Comparison of ENCODE assay signal across 7 cellular contexts in genomic region chr7:45089314-45089891, GRCh38. TPM values are rescaled to one million over a fixed set of nuclear protein-coding genes. Genes with fewer than 3 reads are reported as not detected.
DNase-seq lines count a peak whose midpoint lies in the region; ATAC-seq and TF ChIP-seq lines count a peak whose summit lies in the region.

No MANE protein-coding gene starts in this region.

- peaks cover 9% of the 10 kb centered on the region for H3K9me3 Mint-ChIP-seq in stimulated activated memory B cell treated with anti-CD40 and anti-IgM and Interleukin-4, amounts not matched to agents 10 μg/mL and 1 μg/mL and 100 μg/mL, for 72 hours

- H3K4me1 ChIP-seq in HAP-1 (0 out of 2 replicates have a peak, but pooled peaks cover 6% of the 10 kb centered on the region), NT2/D1 (ENCODE audit: insufficient read depth, insufficient read length) (peaks cover 15% of the 10 kb centered on the region), fibroblast of lung (ENCODE audit: control insufficient read depth, extremely low read depth, insufficient read depth, low read length) (no peaks in the 10 kb centered on the region)

- H3K4me3 ChIP-seq in HAP-1 (peak overlapping the region; percentile 36), NT2/D1 (ENCODE audit: insufficient read length, low read depth) (peak overlapping the region; percentile 50), fibroblast of lung (replicated peaks in 1 of 4; ENCODE audit: control extremely low read depth in 1 of 4, insufficient read depth in 1 of 4, low read depth in 3 of 4, low read length in 4 of 4) (peak overlapping the region; percentile 53 to 69 (median 60))

- peak overlapping the region; percentile 77 for H3K4me3 Mint-ChIP-seq in stimulated activated memory B cell treated with anti-CD40 and anti-IgM and Interleukin-4, amounts not matched to agents 10 μg/mL and 1 μg/mL and 100 μg/mL, for 72 hours

- peak overlapping the region; percentile 77 for H2AFZ ChIP-seq in fibroblast of lung (ENCODE audit: low read length)

- peaks cover 8% of the 10 kb centered on the region for H3K4me1 Mint-ChIP-seq in stimulated activated memory B cell treated with anti-CD40 and anti-IgM and Interleukin-4, amounts not matched to agents 10 μg/mL and 1 μg/mL and 100 μg/mL, for 72 hours

- ATAC-seq in stimulated activated memory B cell treated with anti-CD40 and anti-IgM and Interleukin-4, amounts not matched to agents 10 μg/mL and 1 μg/mL and 100 μg/mL, for 72 hours: peak; percentile 54
- ATAC-seq in GM21367 (IDR thresholded peaks at IDR 0.05; ENCODE audit: unreplicated experiment): no peak

- H3K9me3 ChIP-seq in HAP-1: no peaks in the 10 kb centered on the region
- no peaks in the 10 kb centered on the region for H3K9me3 ChIP-seq in NT2/D1 (ENCODE audit: insufficient read depth, low read length)
- H3K9me3 ChIP-seq in fibroblast of lung (ENCODE audit: control insufficient read depth, insufficient read depth, low read depth, low read length): no peaks in the 10 kb centered on the region

- 0 out of 2 replicates have a peak, but pooled peaks cover 4% of the 10 kb centered on the region for H3K27me3 ChIP-seq in HAP-1 (ENCODE audit: low read depth)
- peaks cover 18% of the 10 kb centered on the region for H3K27me3 ChIP-seq in NT2/D1 (ENCODE audit: insufficient read depth, insufficient read length)
- peaks cover 3% of the 10 kb centered on the region for H3K27me3 ChIP-seq in fibroblast of lung (ENCODE audit: control insufficient read depth, insufficient read depth, low read length)

- TF ChIP-seq CTCF in fibroblast of lung (conservative IDR thresholded peaks at IDR 0.05 in 1 of 2, IDR thresholded peaks at IDR 0.05 in 1 of 2; ENCODE audit: low read depth in 1 of 2, low read length in 2 of 2): no peak

- H4K20me1 ChIP-seq in fibroblast of lung (ENCODE audit: control insufficient read depth, extremely low read depth, insufficient read depth, low read length): no peaks in the 10 kb centered on the region

- H3K27ac Mint-ChIP-seq in stimulated activated memory B cell treated with anti-CD40 and anti-IgM and Interleukin-4, amounts not matched to agents 10 μg/mL and 1 μg/mL and 100 μg/mL, for 72 hours: no peak overlapping the region

- peaks cover 6% of the 10 kb centered on the region for H3K36me3 Mint-ChIP-seq in stimulated activated memory B cell treated with anti-CD40 and anti-IgM and Interleukin-4, amounts not matched to agents 10 μg/mL and 1 μg/mL and 100 μg/mL, for 72 hours

- peaks cover 16% of the 10 kb centered on the region for H3K27me3 Mint-ChIP-seq in stimulated activated memory B cell treated with anti-CD40 and anti-IgM and Interleukin-4, amounts not matched to agents 10 μg/mL and 1 μg/mL and 100 μg/mL, for 72 hours

- H3K36me3 ChIP-seq in HAP-1 (replicated peaks): no peaks in the 10 kb centered on the region
- H3K36me3 ChIP-seq in NT2/D1 (ENCODE audit: insufficient read depth, insufficient read length, low read length): peaks cover 9% of the 10 kb centered on the region
- H3K36me3 ChIP-seq in fibroblast of lung (ENCODE audit: control insufficient read depth, insufficient read depth, low read length): no peaks in the 10 kb centered on the region

- peak; percentile 17 to 80 for DNase-seq in HAP-1 (ENCODE audit: low spot score in 2 of 2)
- DNase-seq in NT2/D1 (ENCODE audit: low read depth, low spot score): peak; percentile 71
- peak; percentile 84 for DNase-seq in activated effector memory CD4-positive, alpha-beta T cell treated with anti-CD3 and anti-CD28 coated beads, Interleukin-2, amount 50 U/mL, for 16 hours
- DNase-seq in fibroblast of lung (ENCODE audit: low read depth in 2 of 2): peak; percentile 50 to 58
- DNase-seq in myocyte (ENCODE audit: low read depth): peak; percentile 56

- H3K9ac ChIP-seq in NT2/D1 (ENCODE audit: insufficient read length, low read depth) (no peak overlapping the region), fibroblast of lung (ENCODE audit: insufficient read depth, low read length) (peak overlapping the region; percentile 50)

- in situ Hi-C loops in HAP-1 (cut with MboI; ENCODE audit: low sequenced_read_pairs): no loop called here

- no peak overlapping the region for H3K27ac ChIP-seq in fibroblast of lung (ENCODE audit: insufficient read depth, low read length)

- no peaks in the 10 kb centered on the region for H3K79me2 ChIP-seq in fibroblast of lung (ENCODE audit: control insufficient read depth, insufficient read depth, low read length)

- H3K4me2 ChIP-seq in fibroblast of lung (ENCODE audit: extremely low read depth, insufficient read depth, low read length): peak overlapping the region; percentile 88

RNA-seq across cellular contexts. Expression of gene NACAD, which starts 0.6 kb away (rescaled TPM):
- 1.3 and 2.8 TPM in 2 replicates for total RNA-seq in fibroblast of lung
- 0.41 and 0.66 TPM in 2 replicates for polyA plus RNA-seq in fibroblast of lung
- polyA plus RNA-seq in fibroblast of lung (2012): 6.0 and 8.1 TPM in 2 replicates
- polyA minus RNA-seq in fibroblast of lung (ENCODE audit: low replicate concordance): 13.3 and 20.3 TPM in 2 replicates
- 1.2 and 1.6 TPM in 2 replicates for total RNA-seq in myocyte
- 5.0 TPM for polyA plus RNA-seq in myocyte (2012)

RNA-seq across cellular contexts. Expression of gene TBRG4, which starts 22.1 kb away (rescaled TPM):
- total RNA-seq in fibroblast of lung (52.2 and 53.2 TPM in 2 replicates), myocyte (98.0 and 107 TPM in 2 replicates)
- polyA plus RNA-seq in fibroblast of lung: 27.4 and 51.7 TPM in 2 replicates
- 27.5 and 46.0 TPM in 2 replicates for polyA plus RNA-seq in fibroblast of lung (2012)
- 61.9 and 94.8 TPM in 2 replicates for polyA minus RNA-seq in fibroblast of lung (ENCODE audit: low replicate concordance)
- polyA plus RNA-seq in myocyte (2012): 74.4 TPM
